ENCODE assay signal across 17 cellular contexts in genomic region chr10:61776615-61777266, GRCh38.
A peak's percentile ranks its signal among the peaks of the same experiment; 100 is the strongest.
DNase-seq lines count a peak whose midpoint lies in the region; ATAC-seq and TF ChIP-seq lines count a peak whose summit lies in the region.
"Had no signal": no experiment of that assay in that cellular context is flagged by ENCODE, and none has a peak within 500 bp of the region (broad histone marks: within the 10 kb centered on the region; RNA-seq: fewer than 3 reads in every experiment).

No MANE protein-coding gene starts in this region.

- peak overlapping the region; percentile 45 for H3K27ac Mint-ChIP-seq in stimulated activated effector memory CD8-positive, alpha-beta T cell treated with anti-CD3 and anti-CD28 coated beads, Interleukin-12 subunit alpha, Interleukin-12 subunit beta, amount 100 ng/mL, for 72 hours
- H3K27ac Mint-ChIP-seq: CD4-positive, alpha-beta memory T cell; GM23338 had no signal

- RAD21 ChIA-PET in HCT116 (lab: Charles Lee; ENCODE audit: low non-redundant PET in 1 of 2, low total read pairs in 2 of 2, uncharacterized antibody in 2 of 2, unreplicated experiment in 2 of 2) = no interaction called here

- TF ChIP-seq POLR2A in HCT116 (IDR thresholded peaks at IDR 0.05; ENCODE audit: borderline replicate concordance, extremely low read depth, insufficient read depth, insufficient read length) (no peak), upper lobe of left lung (IDR thresholded peaks at IDR 0.05) (no peak)

- POLR2A ChIA-PET in HCT116 (lab: Charles Lee) = no interaction called here

- H3F3A ChIP-seq in Loucy (ENCODE audit: low read depth) = no peaks in the 10 kb centered on the region

- H3K9ac ChIP-seq in HCT116 (ENCODE audit: low read length) = no peak overlapping the region
- H3K9ac ChIP-seq in Loucy (ENCODE audit: low read depth, low read length, poor library complexity, severe bottlenecking) = no peak overlapping the region

- no TSS peak for BruUV-seq in HCT116 (replicated peaks; lab: Mats Ljungman, UMichigan)

- no peak for TF ChIP-seq RAD21 in HCT116 (IDR thresholded peaks at IDR 0.05; ENCODE audit: low read depth)

- H3K9me2 ChIP-seq in HCT116 (ENCODE audit: insufficient read depth) (no peaks in the 10 kb centered on the region), Loucy (replicated peaks; ENCODE audit: low read depth, low read length) (no peaks in the 10 kb centered on the region)

- H3K36me3 Mint-ChIP-seq in stimulated activated effector memory CD8-positive, alpha-beta T cell treated with anti-CD3 and anti-CD28 coated beads, Interleukin-12 subunit alpha, Interleukin-12 subunit beta, amount 100 ng/mL, for 72 hours = peaks cover 4% of the 10 kb centered on the region
- H3K36me3 Mint-ChIP-seq: CD4-positive, alpha-beta memory T cell had no signal

- intact Hi-C loops in HCT116 (cut with micrococcal nuclease) = no loop called here
- intact Hi-C loops in head of caudate nucleus (cut with DNase I) = no loop called here

- no peak for TF ChIP-seq EP300 in upper lobe of left lung (IDR thresholded peaks at IDR 0.05)

- no peak for ATAC-seq in HCT116
- ATAC-seq in stimulated activated effector memory CD8-positive, alpha-beta T cell treated with anti-CD3 and anti-CD28 coated beads, Interleukin-12 subunit alpha, Interleukin-12 subunit beta, amount 100 ng/mL, for 72 hours = no peak
- no peak for ATAC-seq in upper lobe of left lung (ENCODE audit: low FRiP score in 2 of 2)
- ATAC-seq: GM23338 had no signal

- no peaks in the 10 kb centered on the region for H3K36me3 ChIP-seq in HCT116 (ENCODE audit: control insufficient read depth in 1 of 2, insufficient read depth in 2 of 2, low read length in 2 of 2)
- H3K36me3 ChIP-seq in Loucy (ENCODE audit: insufficient read depth, low read length) = no peaks in the 10 kb centered on the region
- no peaks in the 10 kb centered on the region for H3K36me3 ChIP-seq in upper lobe of left lung
- H3K36me3 ChIP-seq: HAP-1 had no signal

- no peak overlapping the region for H3K4me3 Mint-ChIP-seq in stimulated activated effector memory CD8-positive, alpha-beta T cell treated with anti-CD3 and anti-CD28 coated beads, Interleukin-12 subunit alpha, Interleukin-12 subunit beta, amount 100 ng/mL, for 72 hours
- H3K4me3 Mint-ChIP-seq: CD4-positive, alpha-beta memory T cell; GM23338 had no signal

- H2AFZ ChIP-seq in HCT116 (ENCODE audit: low read depth, low read length, poor library complexity, severe bottlenecking) = peak overlapping the region; percentile 8
- H2AFZ ChIP-seq in Loucy (ENCODE audit: low read length) = peak overlapping the region; percentile 6; the same call in 1 of the 2 replicates
- H2AFZ ChIP-seq: GM23338 had no signal

- H3K4me3 ChIP-seq in HCT116 (replicated peaks in 1 of 2; ENCODE audit: low read depth in 1 of 2, low read length in 2 of 2) (no peak overlapping the region), Loucy (ENCODE audit: low read length, poor library complexity, severe bottlenecking) (no peak overlapping the region), upper lobe of left lung (no peak overlapping the region)
- H3K4me3 ChIP-seq: GM23338, HAP-1 had no signal

- H4K20me1 ChIP-seq in HCT116 (ENCODE audit: insufficient read depth) (no peaks in the 10 kb centered on the region), Loucy (ENCODE audit: insufficient read depth, low read length, poor library complexity, severe bottlenecking) (no peaks in the 10 kb centered on the region)

- no peak overlapping the region for H3K27ac ChIP-seq in HCT116 (ENCODE audit: low read depth, low read length)
- H3K27ac ChIP-seq in upper lobe of left lung = no peak overlapping the region

- H3K9me3 ChIP-seq in HCT116 (ENCODE audit: control insufficient read depth in 1 of 2, insufficient read depth in 1 of 2, low read depth in 1 of 2, low read length in 2 of 2) (no peaks in the 10 kb centered on the region), Loucy (ENCODE audit: insufficient read depth, low read depth, low read length) (no peaks in the 10 kb centered on the region), upper lobe of left lung (no peaks in the 10 kb centered on the region)
- H3K9me3 ChIP-seq: HAP-1 had no signal

- TF ChIP-seq CTCF in HCT116 (IDR thresholded peaks at IDR 0.05 in 2 of 3, conservative IDR thresholded peaks at IDR 0.05 in 1 of 3; ENCODE audit: borderline replicate concordance in 1 of 3, insufficient read depth in 1 of 3, low read depth in 2 of 3, low read length in 2 of 3) (no peak), Loucy (conservative IDR thresholded peaks at IDR 0.05; ENCODE audit: low read length) (no peak), upper lobe of left lung (IDR thresholded peaks at IDR 0.05) (no peak)

- WGBS in upper lobe of left lung, 2 donors = 89 to 91% methylated on average over 7 of the region's 7 CpGs

- H3K79me2 ChIP-seq in HCT116 (ENCODE audit: insufficient read depth, low read length) = no peaks in the 10 kb centered on the region
- no peaks in the 10 kb centered on the region for H3K79me2 ChIP-seq in Loucy (ENCODE audit: insufficient read depth, low read length)

- H3K4me1 ChIP-seq in HCT116 (ENCODE audit: control insufficient read depth in 1 of 2, insufficient read depth in 2 of 2, low read length in 2 of 2) (peaks cover 1 to 16% of the 10 kb centered on the region in 2 experiments; a peak in 2 of 4 replicates), Loucy (ENCODE audit: insufficient read depth, low read length, poor library complexity, severe bottlenecking) (peaks cover 39% of the 10 kb centered on the region), upper lobe of left lung (peaks cover 0 to 10% (median 2%) of the 10 kb centered on the region in 4 donors)
- H3K4me1 ChIP-seq: HAP-1 had no signal

- no peaks in the 10 kb centered on the region for H3K9me3 Mint-ChIP-seq in stimulated activated effector memory CD8-positive, alpha-beta T cell treated with anti-CD3 and anti-CD28 coated beads, Interleukin-12 subunit alpha, Interleukin-12 subunit beta, amount 100 ng/mL, for 72 hours
- H3K9me3 Mint-ChIP-seq: CD4-positive, alpha-beta memory T cell; GM23338 had no signal

- no peak for DNase-seq in HCT116 (ENCODE audit: low read depth, low spot score)
- peak; percentile 73 for DNase-seq in SK-N-DZ (ENCODE audit: low spot score)
- no peak for DNase-seq in stimulated activated effector memory CD8-positive, alpha-beta T cell treated with anti-CD3 and anti-CD28 coated beads, Interleukin-12 subunit alpha, Interleukin-12 subunit beta, amount 100 ng/mL, for 72 hours (ENCODE audit: low spot score in 2 of 2)
- no peak for DNase-seq in upper lobe of left lung
- DNase-seq in head of caudate nucleus = no peak
- no peak for DNase-seq in iPS-NIHi11 (ENCODE audit: low spot score)
- DNase-seq in activated CD4-positive, CD25-positive, alpha-beta regulatory T cell treated with anti-CD3 and anti-CD28 coated beads, Interleukin-2, amount 50 U/mL, for 72 hours = no peak
- DNase-seq: C1 segment of cervical spinal cord; Calu3; CD4-positive, alpha-beta memory T cell; COR-L47; DMS53; DMS79 treated with DMSO at 0.1 percent for 48 hours; GF-D8 had no signal

- H3K27me3 ChIP-seq in HCT116 (ENCODE audit: insufficient read depth, low read length) (no peaks in the 10 kb centered on the region), Loucy (ENCODE audit: insufficient read depth, low read length, poor library complexity, severe bottlenecking) (no peaks in the 10 kb centered on the region), upper lobe of left lung (no peaks in the 10 kb centered on the region)

- H3K4me1 Mint-ChIP-seq in stimulated activated effector memory CD8-positive, alpha-beta T cell treated with anti-CD3 and anti-CD28 coated beads, Interleukin-12 subunit alpha, Interleukin-12 subunit beta, amount 100 ng/mL, for 72 hours = peaks cover 10% of the 10 kb centered on the region

- H3K4me2 ChIP-seq in HCT116 (ENCODE audit: low read length) (no peak overlapping the region), Loucy (ENCODE audit: low read depth, low read length, poor library complexity, severe bottlenecking) (no peak overlapping the region)
- H3K4me2 ChIP-seq: GM23338 had no signal

- CTCF ChIA-PET in HCT116 (lab: Charles Lee) = no interaction called here

TF ChIP-seq in HCT116, 20 proteins besides CTCF, POLR2A, EP300 and RAD21 (continues in another document):
- TF ChIP-seq POLR2AphosphoS5 (IDR thresholded peaks at IDR 0.05; ENCODE audit: low read depth, low read length) (no peak), FOSL1 (IDR thresholded peaks at IDR 0.05; ENCODE audit: low read depth) (no peak), SRF (IDR thresholded peaks at IDR 0.05; ENCODE audit: low read depth) (no peak), REST (IDR thresholded peaks at IDR 0.05; ENCODE audit: low read depth) (no peak), ZFX (IDR thresholded peaks at IDR 0.05) (no peak), EZH2phosphoT487 (IDR thresholded peaks at IDR 0.05; ENCODE audit: borderline replicate concordance) (no peak), CEBPB (IDR thresholded peaks at IDR 0.05; ENCODE audit: low read depth) (no peak), MAX (IDR thresholded peaks at IDR 0.05) (no peak), TCF7L2 (IDR thresholded peaks at IDR 0.05; ENCODE audit: borderline replicate concordance, extremely low read depth, insufficient read depth, insufficient read length) (no peak)
